Comparison of ENCODE assay signal across 25 cellular contexts in genomic region chr17:9918804-9919352, GRCh38. TPM values are rescaled to one million over a fixed set of nuclear protein-coding genes. Genes with fewer than 3 reads are reported as not detected.
"Had no signal": no experiment of that assay in that cellular context is flagged by ENCODE, and none has a peak within 500 bp of the region (broad histone marks: within the 10 kb centered on the region; RNA-seq: fewer than 3 reads in every experiment).

No MANE protein-coding gene starts in this region.

- ATAC-seq: effector memory CD8-positive, alpha-beta T cell; gastrocnemius medialis; left cardiac atrium; left ventricle myocardium superior; pancreas; right lobe of liver; stimulated activated memory B cell treated with anti-CD40 and anti-IgM and Interleukin-4, amounts not matched to agents 10 μg/mL and 1 μg/mL and 100 μg/mL, for 72 hours had no signal

- DNase-seq: cortex of kidney; effector memory CD8-positive, alpha-beta T cell; gastrocnemius medialis; heart right ventricle; immature natural killer cell; left cardiac atrium; left ventricle myocardium superior; mesenchymal stem cell; midbrain; occipital lobe; pancreas; right lobe of liver; stimulated activated CD4-positive, alpha-beta T cell treated with anti-CD3 and anti-CD28 coated beads, Interleukin-4, amount 100 ng/mL, for 1 hour; stimulated activated CD8-positive, alpha-beta memory T cell treated with anti-CD3 and anti-CD28 coated beads, Interleukin-4, amount 100 ng/mL, for 48 hours; tibial artery; upper lobe of left lung; uterus had no signal

- H3K4me3 ChIP-seq: esophagus muscularis mucosa, gastrocnemius medialis, heart right ventricle, lung, pancreas, prostate gland, right lobe of liver, tibial artery, upper lobe of left lung, uterus had no signal

- H3K27me3 ChIP-seq: esophagus muscularis mucosa, gastrocnemius medialis, heart right ventricle, pancreas, right lobe of liver, tibial artery, upper lobe of left lung, uterus had no signal

- H3K27ac ChIP-seq: epithelial cell of prostate, esophagus muscularis mucosa, gastrocnemius medialis, heart right ventricle, pancreas, prostate gland, right lobe of liver, tibial artery, upper lobe of left lung, uterus had no signal

RNA-seq across cellular contexts. Expression of gene RCVRN, which starts 13.8 kb away (rescaled TPM):
- total RNA-seq: fibroblast of villous mesenchyme, gastrocnemius medialis, pancreas, renal cortical epithelial cell, right lobe of liver, temporal lobe had no signal
